ENCODE assay signal across 12 cellular contexts in the genomic region with DNA sequence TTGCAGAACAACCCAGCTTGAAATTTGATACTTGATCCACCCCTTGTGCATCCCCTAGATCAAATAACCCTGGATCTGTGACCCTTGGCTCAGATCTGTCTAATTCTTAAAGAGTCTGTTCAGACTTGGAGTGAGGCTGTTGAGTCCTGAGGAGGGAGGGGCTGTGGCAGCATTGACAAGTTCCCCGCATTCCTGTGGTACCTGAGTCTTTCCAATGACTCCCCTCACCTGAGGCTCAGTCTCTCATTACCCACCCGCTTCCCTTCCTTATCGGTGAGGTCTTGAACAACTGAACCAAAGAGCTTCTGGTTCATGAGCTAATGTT. TPM values are rescaled to one million over a fixed set of nuclear protein-coding genes. Genes with fewer than 3 reads are reported as not detected.
DNase-seq lines count a peak whose midpoint lies in the region; TF ChIP-seq lines count a peak whose summit lies in the region.
"Had no signal": no experiment of that assay in that cellular context is flagged by ENCODE, and none has a peak within 500 bp of the region (broad histone marks: within the 10 kb centered on the region; RNA-seq: fewer than 3 reads in every experiment).

No MANE protein-coding gene starts in this region.

- CTCF ChIA-PET in mammary epithelial cell (lab: Charles Lee; ENCODE audit: low non-redundant PET): interaction anchor here (0.5 kb wide), 1 partner anchor 92 kb away, joined by 3 read pairs; no protein-coding TSS in a partner anchor

- in situ Hi-C loops in mammary epithelial cell (cut with MboI; ENCODE audit: low sequenced_read_pairs in 2 of 2): loop anchor here (5.0 to 10.0 kb wide), 3 partner anchors 58 to 121 kb away; no protein-coding TSS in a partner anchor

- H3K9me3 ChIP-seq in mammary epithelial cell (replicated peaks; ENCODE audit: insufficient read depth, low read length) (no peaks in the 10 kb centered on the region), osteoblast (ENCODE audit: low read depth, low read length) (no peaks in the 10 kb centered on the region)
- H3K9me3 ChIP-seq: neutrophil had no signal

- intact Hi-C loops in mammary epithelial cell (cut with micrococcal nuclease): loop anchor here (2.0 kb wide), 1 partner anchor 803 kb away; no protein-coding TSS in a partner anchor

- TF ChIP-seq CTCF in mammary epithelial cell (conservative IDR thresholded peaks at IDR 0.05 in 1 of 2, IDR thresholded peaks at IDR 0.05 in 1 of 2; ENCODE audit: extremely low read depth in 1 of 2, insufficient read depth in 1 of 2, low read depth in 1 of 2, low read length in 2 of 2): no peak
- TF ChIP-seq CTCF in osteoblast (IDR thresholded peaks at IDR 0.05; ENCODE audit: extremely low read depth, low read depth, low read length): no peak

- H2AFZ ChIP-seq in mammary epithelial cell (ENCODE audit: low read depth, low read length) (peak overlapping the region; percentile 14), osteoblast (ENCODE audit: low read length) (peak overlapping the region; percentile 37)

- H3K79me2 ChIP-seq in mammary epithelial cell (ENCODE audit: insufficient read depth, low read length) (no peaks in the 10 kb centered on the region), osteoblast (ENCODE audit: insufficient read depth, low read length) (no peaks in the 10 kb centered on the region)

- DNase-seq in ELF-1 (ENCODE audit: low read depth, low spot score) (peak; percentile 54), M059J (ENCODE audit: low read depth) (peak; percentile 18), mammary epithelial cell (peak; percentile 82), osteoblast (ENCODE audit: insufficient read length, low spot score, missing footprints) (no peak), mucosa of gallbladder (ENCODE audit: low spot score) (no peak), A172 (ENCODE audit: low spot score) (no peak)
- DNase-seq in central memory CD4-positive, alpha-beta T cell: no peak
- DNase-seq: activated T-cell treated with anti-CD3 and anti-CD28 coated beads, Interleukin-2, amount 50 U/mL, for 4 hours; DMS 273 treated with DMSO at 0.1 percent for 48 hours; HFFc6; NCI-H2171 had no signal

- dilution Hi-C loops in mammary epithelial cell (cut with HindIII; ENCODE audit: low sequenced_read_pairs): no loop called here

- H3K27me3 ChIP-seq in mammary epithelial cell (ENCODE audit: insufficient read depth, low read length): no peaks in the 10 kb centered on the region
- H3K27me3 ChIP-seq in osteoblast (ENCODE audit: insufficient read depth, low read length): no peaks in the 10 kb centered on the region
- H3K27me3 ChIP-seq: neutrophil had no signal

- no peak overlapping the region for H3K9ac ChIP-seq in mammary epithelial cell (ENCODE audit: insufficient read depth, low read length)

- H3K4me2 ChIP-seq in mammary epithelial cell (ENCODE audit: insufficient read depth, low read depth, low read length) (no peak overlapping the region), osteoblast (ENCODE audit: insufficient read depth, low read length) (no peak overlapping the region)

- H3K4me1 ChIP-seq in mammary epithelial cell (ENCODE audit: insufficient read depth, low read length) (peaks cover 17% of the 10 kb centered on the region), osteoblast (ENCODE audit: insufficient read depth, low read length) (no peaks in the 10 kb centered on the region)

- no peak overlapping the region for H3K27ac ChIP-seq in mammary epithelial cell (ENCODE audit: insufficient read depth, low read depth, low read length)
- no peak overlapping the region for H3K27ac ChIP-seq in osteoblast (ENCODE audit: low read depth, low read length)
- H3K27ac ChIP-seq: neutrophil had no signal

- H4K20me1 ChIP-seq in mammary epithelial cell (ENCODE audit: insufficient read depth, low read length) (no peaks in the 10 kb centered on the region), osteoblast (ENCODE audit: insufficient read depth, low read length) (no peaks in the 10 kb centered on the region)

- BruUV-seq in mammary epithelial cell (replicated peaks; lab: Mats Ljungman, UMichigan): no TSS peak

- WGBS in mammary epithelial cell (ENCODE audit: low coverage, missing lambda C conversion rate): 7% methylated on average over 3 of the region's 3 CpGs

- H3K4me3 ChIP-seq in mammary epithelial cell (replicated peaks in 1 of 3; ENCODE audit: insufficient read depth in 1 of 3, low read depth in 2 of 3, low read length in 3 of 3) (no peak overlapping the region), osteoblast (ENCODE audit: insufficient read depth, low read length) (no peak overlapping the region)

- H3K36me3 ChIP-seq in mammary epithelial cell (ENCODE audit: insufficient read depth, low read length): no peaks in the 10 kb centered on the region
- no peaks in the 10 kb centered on the region for H3K36me3 ChIP-seq in osteoblast (ENCODE audit: insufficient read depth, low read length)
- H3K36me3 ChIP-seq: neutrophil had no signal

RNA-seq across cellular contexts. Expression of a gene that starts 16.1 kb away (rescaled TPM):
- total RNA-seq in M059J (2014; rRNA removed; shearing (Covaris generic)): 22.8 and 26.1 TPM in 2 replicates
- total RNA-seq in mammary epithelial cell: 10 to 100 TPM; 17.7 to 72.1 TPM
- polyA plus RNA-seq in mammary epithelial cell: 30.5 TPM
- 96.1 TPM for polyA minus RNA-seq in mammary epithelial cell
- total RNA-seq in osteoblast: 39.8 and 41.3 TPM in 2 replicates
- 120 TPM for total RNA-seq in mucosa of gallbladder
- total RNA-seq in A172 (2014; rRNA removed; shearing (Covaris generic)): 24.4 and 29.4 TPM in 2 replicates

Comparison
In these comparisons a context has a peak if more than half of its experiments do, and no peak if none do; other contexts are left out.
1. DNase-seq: peak in ELF-1 (single experiment), M059J (single experiment) and mammary epithelial cell (single experiment); none in osteoblast (single experiment), mucosa of gallbladder (single experiment), A172 (single experiment) and central memory CD4-positive, alpha-beta T cell (single experiment).